Comparison of ENCODE assay signal across 8 cellular contexts in the genomic region with DNA sequence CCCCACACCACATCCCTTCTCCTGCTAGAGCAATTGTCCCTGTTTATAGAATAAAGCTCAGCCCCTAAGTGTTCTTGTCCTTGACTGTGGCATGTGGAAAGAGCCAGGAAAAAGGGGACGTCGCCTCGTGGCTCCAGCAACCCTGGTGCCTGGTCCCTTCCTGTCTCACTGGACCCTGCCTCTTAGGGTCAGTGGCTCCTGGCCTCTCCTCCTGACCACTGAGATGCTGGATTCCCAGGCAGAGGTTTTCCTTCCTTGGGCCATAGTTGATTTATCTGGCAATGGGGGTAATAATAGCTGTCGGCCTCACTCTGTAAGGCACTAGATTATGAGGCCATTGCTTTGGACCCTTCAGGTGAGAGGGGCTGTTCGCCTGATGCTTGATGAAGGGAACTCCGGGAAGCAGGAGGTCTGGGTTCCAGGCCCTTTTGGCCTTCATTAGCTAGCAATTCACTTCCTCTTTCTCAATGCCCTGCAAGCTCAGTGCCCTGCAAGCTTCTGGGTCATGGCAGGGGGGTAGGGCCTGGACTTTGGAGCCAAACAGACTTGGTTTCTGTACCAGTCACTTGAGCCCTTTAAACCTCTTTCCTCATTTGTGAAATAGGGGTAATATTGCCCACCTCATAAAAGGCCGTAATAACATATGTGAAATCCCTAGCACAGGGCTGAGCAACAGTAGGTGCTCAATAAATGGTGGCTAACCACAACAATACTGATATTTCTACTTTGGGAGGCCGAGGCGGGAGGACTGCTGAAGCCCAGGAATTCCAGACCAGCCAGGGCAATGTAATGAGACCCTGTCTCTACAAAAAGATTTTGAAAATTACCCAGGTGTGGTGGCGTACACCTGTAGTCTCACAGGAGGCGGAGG. TPM values are rescaled to one million over a fixed set of nuclear protein-coding genes. Genes with fewer than 3 reads are reported as not detected.
DNase-seq lines count a peak whose midpoint lies in the region; ATAC-seq, FAIRE-seq and TF ChIP-seq lines count a peak whose summit lies in the region.

No MANE protein-coding gene starts in this region.

- H3K4me1 ChIP-seq in Panc1 (ENCODE audit: control insufficient read depth, insufficient read depth, low read length), result peaks cover 7% of the 10 kb centered on the region
- peaks cover 11 to 30% (median 12%) of the 10 kb centered on the region in 3 donors for H3K4me1 ChIP-seq in esophagus squamous epithelium
- H3K4me1 ChIP-seq in rectal smooth muscle tissue (ENCODE audit: control insufficient read depth, insufficient read depth, low read length), result no peaks in the 10 kb centered on the region

- FAIRE-seq in GM12891 (lab: Jason Lieb, UNC), result no peak

- CTCF ChIA-PET in Panc1 (lab: Charles Lee), result no interaction called here

- DNase-seq in GM12891 (ENCODE audit: insufficient read length, low spot score) (no peak), Panc1 (ENCODE audit: low read depth, low spot score) (no peak), esophagus squamous epithelium (lab: John Stamatoyannopoulos, UW) (no peak), Ammon's horn (ENCODE audit: low spot score) (no peak)
- no peak for DNase-seq in stimulated activated CD4-positive, alpha-beta T cell treated with anti-CD3 and anti-CD28 coated beads, Interleukin-1b, Interleukin-23, amount 100 ng/mL, for 48 hours
- DNase-seq in effector CD8-positive, alpha-beta T cell (lab: John Stamatoyannopoulos, UW), result no peak

- H3K9ac ChIP-seq in rectal smooth muscle tissue (ENCODE audit: low read length), result peak overlapping the region; percentile 42

- in situ Hi-C loops in Panc1 (cut with HindIII; ENCODE audit: low pct_unique_long_range_greater_than_20kb, low sequenced_read_pairs), result no loop called here

- H3K9me3 ChIP-seq in Panc1 (ENCODE audit: control insufficient read depth, insufficient read depth, low read depth, low read length), result no peaks in the 10 kb centered on the region
- no peaks in the 10 kb centered on the region for H3K9me3 ChIP-seq in esophagus squamous epithelium

- TF ChIP-seq POLR2A in GM12891 (IDR thresholded peaks at IDR 0.05; ENCODE audit: low read depth, low read length) (no peak), esophagus squamous epithelium (IDR thresholded peaks at IDR 0.05) (no peak)

- intact Hi-C loops in Panc1 (cut with micrococcal nuclease; ENCODE audit: unreplicated experiment), result no loop called here
- intact Hi-C loops in esophagus squamous epithelium (cut with DNase I), result no loop called here

- no peaks in the 10 kb centered on the region for H3K36me3 ChIP-seq in Panc1 (ENCODE audit: control insufficient read depth, insufficient read depth, low read length)
- peaks cover 0 to 32% (median 0%) of the 10 kb centered on the region in 3 donors for H3K36me3 ChIP-seq in esophagus squamous epithelium
- no peaks in the 10 kb centered on the region for H3K36me3 ChIP-seq in rectal smooth muscle tissue (ENCODE audit: control insufficient read depth, insufficient read depth, low read length)

- H3K27me3 ChIP-seq in Panc1 (ENCODE audit: control insufficient read depth, insufficient read depth, low read length) (no peaks in the 10 kb centered on the region), esophagus squamous epithelium (no peaks in the 10 kb centered on the region), rectal smooth muscle tissue (ENCODE audit: control insufficient read depth, insufficient read depth, low read length) (no peaks in the 10 kb centered on the region)

- WGBS in esophagus squamous epithelium, 2 donors, result 70 to 87% methylated on average over 10 to 11 of the region's 11 CpGs

- ATAC-seq in Panc1, result no peak
- no peak for ATAC-seq in GM21737 (IDR thresholded peaks at IDR 0.05; ENCODE audit: unreplicated experiment)

- peak overlapping the region; percentile 84 for H3K27ac ChIP-seq in Panc1 (ENCODE audit: low read length)
- peak overlapping the region in 2 of 4 donors; percentile 85 to 88 for H3K27ac ChIP-seq in esophagus squamous epithelium
- no peak overlapping the region for H3K27ac ChIP-seq in rectal smooth muscle tissue (ENCODE audit: low read depth, low read length)

- TF ChIP-seq CTCF in Panc1 (IDR thresholded peaks at IDR 0.05) (no peak), esophagus squamous epithelium (IDR thresholded peaks at IDR 0.05) (no peak)

- BruUV-seq in Panc1 (replicated peaks; lab: Mats Ljungman, UMichigan), result no TSS peak

- POLR2A ChIA-PET in Panc1 (lab: Charles Lee), result no interaction called here

- peak overlapping the region; percentile 67 to 92 for H3K4me3 ChIP-seq in Panc1 (ENCODE audit: low read depth in 2 of 2, low read length in 2 of 2)
- H3K4me3 ChIP-seq in esophagus squamous epithelium, result peak overlapping the region; percentile 56 to 91 (median 72)
- H3K4me3 ChIP-seq in rectal smooth muscle tissue (ENCODE audit: low read length), result peak overlapping the region; percentile 84

TF ChIP-seq in GM12891, 5 proteins besides CTCF, POLR2A, EP300 and RAD21:
- peak; percentile 90 for TF ChIP-seq SPI1 (IDR thresholded peaks at IDR 0.05; ENCODE audit: low read depth, low read length)
- TF ChIP-seq TAF1 (IDR thresholded peaks at IDR 0.05; ENCODE audit: low read depth, low read length), result no peak

RNA-seq across cellular contexts. Expression of gene ASL, which starts 1.1 kb away (rescaled TPM):
- 21.8 TPM for polyA plus RNA-seq in GM12891 (2012; ENCODE audit: low read depth, missing spikeins)
- total RNA-seq in Panc1 (2021; ENCODE audit: unreplicated experiment) (34.3 TPM), esophagus squamous epithelium (10 to 100 TPM; 32.3 to 40.7 (median 37.7) TPM)
- 63.3 TPM for polyA plus RNA-seq in Panc1 (2012; ENCODE audit: insufficient read length)

RNA-seq across cellular contexts. Expression of gene CRCP, which starts 38.0 kb away (rescaled TPM):
- polyA plus RNA-seq in GM12891 (2012; ENCODE audit: low read depth, missing spikeins), result 19.9 TPM
- 46.4 TPM for total RNA-seq in Panc1 (2021; ENCODE audit: unreplicated experiment)
- polyA plus RNA-seq in Panc1 (2012; ENCODE audit: insufficient read length), result 29.0 TPM
- 10 to 100 TPM; 18.7 to 50.4 (median 45.7) TPM for total RNA-seq in esophagus squamous epithelium
